ENCODE assay signal across 34 cellular contexts in the genomic region with DNA sequence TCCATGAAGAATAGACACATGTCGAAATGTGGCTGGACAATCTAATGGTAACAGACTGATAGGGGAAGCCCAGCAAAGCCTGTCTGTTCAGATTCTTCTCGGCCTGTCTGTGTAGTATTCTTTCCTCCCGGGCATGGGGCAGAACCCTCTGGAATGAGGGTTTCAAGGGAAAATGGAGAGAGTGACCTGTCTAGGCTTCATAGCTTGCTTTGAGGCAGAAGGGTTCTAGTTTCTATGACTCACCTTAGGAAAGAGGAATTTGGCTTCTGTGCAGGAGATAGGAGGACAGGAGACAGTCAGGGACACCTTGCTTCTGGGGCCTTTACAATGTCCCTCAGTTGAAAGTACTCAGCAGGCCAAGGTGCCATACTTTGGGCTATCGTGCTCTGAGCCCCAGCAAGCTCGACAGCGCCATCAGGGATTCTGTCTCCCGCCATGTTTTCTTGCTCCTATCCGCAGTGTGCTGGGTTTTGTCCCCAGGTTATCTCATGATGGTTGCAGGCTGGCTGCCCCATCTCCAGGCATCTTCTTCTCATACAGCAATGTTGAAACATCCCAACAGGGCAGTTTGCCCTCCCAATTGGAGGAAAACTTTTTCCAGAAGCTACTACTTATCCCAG.
"Had no signal": no experiment of that assay in that cellular context is flagged by ENCODE, and none has a peak within 500 bp of the region (broad histone marks: within the 10 kb centered on the region; RNA-seq: fewer than 3 reads in every experiment).

No MANE protein-coding gene starts in this region.

- H3K27me3 Mint-ChIP-seq: activated CD4-positive, alpha-beta T cell treated with anti-CD3 and anti-CD28 coated beads for 36 hours; activated naive CD4-positive, alpha-beta T cell treated with anti-CD3 and anti-CD28 coated beads, Interleukin-2, amount 50 U/mL, for 24 hours had no signal

- H3K4me1 ChIP-seq: adrenal gland, body of pancreas, colonic mucosa, esophagus muscularis mucosa, foreskin keratinocyte, gastrocnemius medialis, heart left ventricle had no signal

- H3K36me3 Mint-ChIP-seq: activated CD4-positive, alpha-beta memory T cell treated with anti-CD3 and anti-CD28 coated beads for 36 hours; activated naive CD4-positive, alpha-beta T cell treated with anti-CD3 and anti-CD28 coated beads, Interleukin-2, amount 50 U/mL, for 24 hours; activated naive CD8-positive, alpha-beta T cell treated with anti-CD3 and anti-CD28 coated beads for 36 hours had no signal

- H3K9me3 Mint-ChIP-seq: activated CD4-positive, alpha-beta memory T cell treated with anti-CD3 and anti-CD28 coated beads for 36 hours; activated naive CD4-positive, alpha-beta T cell treated with anti-CD3 and anti-CD28 coated beads for 36 hours; activated naive CD4-positive, alpha-beta T cell treated with anti-CD3 and anti-CD28 coated beads, Interleukin-2, amount 50 U/mL, for 24 hours; activated naive CD8-positive, alpha-beta T cell treated with anti-CD3 and anti-CD28 coated beads for 36 hours; activated naive CD8-positive, alpha-beta T cell treated with anti-CD3 and anti-CD28 coated beads, Interleukin-2, amount 50 U/mL, for 24 hours; activated T-helper 1 cell treated with anti-CD3 and anti-CD28 coated beads, Interleukin-12 subunit alpha, Interleukin-12 subunit beta, Interleukin-2, Interleukin-4 antibody, amounts not matched to agents 30 ng/mL and 10 ng/mL and 1 ng/mL, durations not matched to agents 14 hours and 24 hours and 36 hours; activated T-helper 2 cell treated with anti-CD3 and anti-CD28 coated beads, Interferon-gamma antibody, Interleukin-2, Interleukin-4, amounts not matched to agents 10 μg/mL and 5 μg/mL and 100 μg/mL, durations not matched to agents 14 hours and 24 hours and 36 hours had no signal

- H3K27me3 ChIP-seq: adrenal gland, body of pancreas, cardiac muscle cell, colonic mucosa, esophagus muscularis mucosa, foreskin keratinocyte, gastrocnemius medialis, heart left ventricle had no signal

- H3K4me1 Mint-ChIP-seq: activated naive CD8-positive, alpha-beta T cell treated with anti-CD3 and anti-CD28 coated beads, Interleukin-2, amount 50 U/mL, for 24 hours; endodermal cell had no signal

- H3K27ac ChIP-seq: adrenal gland, body of pancreas, cardiac muscle cell, colonic mucosa, esophagus muscularis mucosa, foreskin keratinocyte, gastrocnemius medialis, heart left ventricle had no signal

- H3K4me3 Mint-ChIP-seq: activated CD4-positive, alpha-beta memory T cell treated with anti-CD3 and anti-CD28 coated beads for 36 hours; activated CD4-positive, alpha-beta T cell treated with anti-CD3 and anti-CD28 coated beads for 36 hours; activated CD4-positive, alpha-beta T cell treated with anti-CD3 and anti-CD28 coated beads, Interleukin-2, amount 10 ng/mL, durations not matched to agents 24 days and 14 days; activated CD8-positive, alpha-beta memory T cell treated with anti-CD3 and anti-CD28 coated beads, Interleukin-2, amount 10 ng/mL, durations not matched to agents 7 days and 5 days; activated CD8-positive, alpha-beta T cell treated with anti-CD3 and anti-CD28 coated beads, Interleukin-2, amount 10 ng/mL, durations not matched to agents 7 days and 5 days; activated naive CD4-positive, alpha-beta T cell treated with anti-CD3 and anti-CD28 coated beads for 36 hours; activated naive CD4-positive, alpha-beta T cell treated with anti-CD3 and anti-CD28 coated beads, Interleukin-2, amount 50 U/mL, for 24 hours; activated naive CD8-positive, alpha-beta T cell treated with anti-CD3 and anti-CD28 coated beads for 36 hours; activated naive CD8-positive, alpha-beta T cell treated with anti-CD3 and anti-CD28 coated beads, Interleukin-2, amount 50 U/mL, for 24 hours; activated T-helper 1 cell treated with anti-CD3 and anti-CD28 coated beads, Interleukin-12 subunit alpha, Interleukin-12 subunit beta, Interleukin-2, Interleukin-4 antibody, amounts not matched to agents 30 ng/mL and 10 ng/mL and 1 ng/mL, durations not matched to agents 14 hours and 24 hours and 36 hours; endodermal cell had no signal

- H3K27ac Mint-ChIP-seq: activated CD4-positive, alpha-beta memory T cell treated with anti-CD3 and anti-CD28 coated beads for 36 hours; activated CD4-positive, alpha-beta T cell treated with anti-CD3 and anti-CD28 coated beads for 36 hours; activated CD4-positive, alpha-beta T cell treated with anti-CD3 and anti-CD28 coated beads, Interleukin-2, amount 10 ng/mL, durations not matched to agents 24 days and 14 days; activated CD8-positive, alpha-beta memory T cell treated with anti-CD3 and anti-CD28 coated beads, Interleukin-2, amount 10 ng/mL, durations not matched to agents 7 days and 5 days; activated CD8-positive, alpha-beta T cell treated with anti-CD3 and anti-CD28 coated beads, Interleukin-2, amount 10 ng/mL, durations not matched to agents 7 days and 5 days; activated naive CD4-positive, alpha-beta T cell treated with anti-CD3 and anti-CD28 coated beads for 36 hours; activated naive CD4-positive, alpha-beta T cell treated with anti-CD3 and anti-CD28 coated beads, Interleukin-2, amount 50 U/mL, for 24 hours; activated naive CD8-positive, alpha-beta T cell treated with anti-CD3 and anti-CD28 coated beads for 36 hours; activated naive CD8-positive, alpha-beta T cell treated with anti-CD3 and anti-CD28 coated beads, Interleukin-2, amount 50 U/mL, for 24 hours; activated T-helper 1 cell treated with anti-CD3 and anti-CD28 coated beads, Interleukin-12 subunit alpha, Interleukin-12 subunit beta, Interleukin-2, Interleukin-4 antibody, amounts not matched to agents 30 ng/mL and 10 ng/mL and 1 ng/mL, durations not matched to agents 14 hours and 24 hours and 36 hours; activated T-helper 2 cell treated with anti-CD3 and anti-CD28 coated beads, Interferon-gamma antibody, Interleukin-2, Interleukin-4, amounts not matched to agents 10 μg/mL and 5 μg/mL and 100 μg/mL, durations not matched to agents 14 hours and 24 hours and 36 hours; endodermal cell had no signal

- DNase-seq: activated CD4-positive, alpha-beta memory T cell treated with anti-CD3 and anti-CD28 coated beads for 36 hours; activated CD4-positive, alpha-beta T cell treated with anti-CD3 and anti-CD28 coated beads for 36 hours; activated CD4-positive, alpha-beta T cell treated with anti-CD3 and anti-CD28 coated beads, Interleukin-2, amount 10 ng/mL, durations not matched to agents 24 days and 14 days; activated CD4-positive, CD25-positive, alpha-beta regulatory T cell; activated CD4-positive, CD25-positive, alpha-beta regulatory T cell treated with anti-CD3 and anti-CD28 coated beads, Interleukin-2, amount 50 U/mL, for 72 hours; activated CD8-positive, alpha-beta memory T cell treated with anti-CD3 and anti-CD28 coated beads, Interleukin-2, amount 10 ng/mL, durations not matched to agents 7 days and 5 days; activated CD8-positive, alpha-beta memory T cell treated with anti-CD3 and anti-CD28 coated beads, Interleukin-2, amount 50 U/mL, for 4 hours; activated CD8-positive, alpha-beta T cell treated with anti-CD3 and anti-CD28 coated beads, Interleukin-2, amount 10 ng/mL, durations not matched to agents 7 days and 5 days; activated effector memory CD4-positive, alpha-beta T cell treated with anti-CD3 and anti-CD28 coated beads, Interleukin-2, amount 50 U/mL, for 16 hours; activated naive CD4-positive, alpha-beta T cell treated with anti-CD3 and anti-CD28 coated beads for 36 hours; activated naive CD8-positive, alpha-beta T cell treated with anti-CD3 and anti-CD28 coated beads for 36 hours; activated naive CD8-positive, alpha-beta T cell treated with anti-CD3 and anti-CD28 coated beads, Interleukin-2, amount 50 U/mL, for 24 hours; activated T-cell treated with anti-CD3 and anti-CD28 coated beads, Interleukin-2, amount 50 U/mL, for 1 hour; activated T-cell treated with anti-CD3 and anti-CD28 coated beads, Interleukin-2, amount 50 U/mL, for 48 hours; adrenal gland; amygdala; aorta; body of pancreas; central memory CD4-positive, alpha-beta T cell; cerebellar nuclear complex; colonic mucosa; effector memory CD4-positive, alpha-beta T cell; endodermal cell; erythroblast; gastrocnemius medialis; glutamatergic neuron; heart left ventricle; T-helper 2 cell had no signal

- ATAC-seq: activated CD4-positive, alpha-beta T cell treated with anti-CD3 and anti-CD28 coated beads for 36 hours; activated CD8-positive, alpha-beta memory T cell treated with anti-CD3 and anti-CD28 coated beads, Interleukin-2, amount 10 ng/mL, durations not matched to agents 7 days and 5 days; activated CD8-positive, alpha-beta T cell treated with anti-CD3 and anti-CD28 coated beads, Interleukin-2, amount 10 ng/mL, durations not matched to agents 7 days and 5 days; activated naive CD8-positive, alpha-beta T cell treated with anti-CD3 and anti-CD28 coated beads, Interleukin-2, amount 50 U/mL, for 24 hours; body of pancreas; foreskin keratinocyte; gastrocnemius medialis; heart left ventricle had no signal

- H3K9me3 ChIP-seq: adrenal gland, body of pancreas, colonic mucosa, esophagus muscularis mucosa, gastrocnemius medialis had no signal

- H3K4me3 ChIP-seq: adrenal gland, body of pancreas, cardiac muscle cell, colonic mucosa, esophagus muscularis mucosa, gastrocnemius medialis, heart left ventricle had no signal

- H3K36me3 ChIP-seq: adrenal gland, cardiac muscle cell, colonic mucosa, esophagus muscularis mucosa, gastrocnemius medialis, heart left ventricle had no signal
